Comparison of ENCODE assay signal across 9 cellular contexts in the genomic region with DNA sequence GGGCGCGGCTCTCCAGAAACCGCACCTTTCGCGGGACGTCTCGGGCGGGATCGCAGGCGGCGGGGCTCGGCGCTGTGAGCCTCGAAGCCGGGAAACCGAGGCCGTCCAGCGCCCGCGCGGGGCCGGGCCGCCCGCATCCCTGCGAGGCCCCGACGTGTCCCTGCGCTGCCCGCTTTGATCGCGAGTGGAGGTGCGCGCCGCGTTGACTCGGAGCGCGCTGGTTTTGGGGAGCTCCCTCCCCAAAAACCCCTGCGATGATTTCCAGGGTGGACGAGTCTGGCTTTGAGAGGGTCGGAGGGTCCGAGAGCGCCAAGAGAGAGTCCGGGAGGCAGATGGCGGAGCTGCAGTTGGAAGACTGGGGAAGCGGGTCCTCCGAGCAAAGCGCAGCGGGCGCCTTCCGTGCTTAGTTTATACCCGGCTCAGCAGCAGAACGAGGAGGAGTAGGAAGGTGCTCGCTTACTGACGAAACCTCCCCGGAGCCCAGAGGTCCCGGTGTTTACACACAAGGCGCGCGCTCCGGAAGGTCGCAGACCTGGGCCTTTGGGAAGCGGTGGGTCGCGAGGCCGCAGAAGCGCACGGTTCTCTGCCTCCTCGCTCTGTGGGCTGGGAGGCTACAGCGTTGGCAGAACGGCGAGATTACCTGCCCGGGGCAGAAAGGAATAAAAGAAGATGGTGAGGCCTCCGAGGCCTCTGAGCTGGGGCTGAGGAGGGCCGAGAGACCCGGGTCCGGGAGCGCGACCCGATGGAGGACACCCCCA. TPM values are rescaled to one million over a fixed set of nuclear protein-coding genes. Genes with fewer than 3 reads are reported as not detected.
DNase-seq lines count a peak whose midpoint lies in the region; ATAC-seq and TF ChIP-seq lines count a peak whose summit lies in the region.
"Had no signal": no experiment of that assay in that cellular context is flagged by ENCODE, and none has a peak within 500 bp of the region (broad histone marks: within the 10 kb centered on the region; RNA-seq: fewer than 3 reads in every experiment).

No MANE protein-coding gene starts in this region.

- TF ChIP-seq CTCF in VCaP (conservative IDR thresholded peaks at IDR 0.05) (no peak), gastroesophageal sphincter (IDR thresholded peaks at IDR 0.05) (no peak)

- H3K27ac ChIP-seq in VCaP (peak overlapping the region; percentile 84; the same call in 1 of the 2 replicates), gastroesophageal sphincter (peak overlapping the region in 3 of 4 donors; percentile 70 to 81 (median 73))

- peaks cover 0 to 22% (median 0%) of the 10 kb centered on the region in 3 donors for H3K4me1 ChIP-seq in gastroesophageal sphincter

- H3K27me3 ChIP-seq in gastroesophageal sphincter, result peaks cover 90% of the 10 kb centered on the region

- DNase-seq in renal cortical epithelial cell (ENCODE audit: low read depth), result peak; percentile 5
- DNase-seq in DMS 273 (lab: John Stamatoyannopoulos, UW; ENCODE audit: unreplicated experiment), result no peak
- no peak for DNase-seq in NCI-H128 (lab: John Stamatoyannopoulos, UW; ENCODE audit: unreplicated experiment)
- DNase-seq in NCI-H187 treated with DMSO at 0.1 percent for 48 hours (lab: John Stamatoyannopoulos, UW), result no peak
- DNase-seq: activated CD4-positive, CD25-positive, alpha-beta regulatory T cell treated with anti-CD3 and anti-CD28 coated beads, Interleukin-2, amount 50 U/mL, for 72 hours had no signal

- H3K4me3 ChIP-seq in GM08714 (ENCODE audit: low read length) (peak overlapping the region; percentile 47; the same call in 1 of the 2 replicates), gastroesophageal sphincter (peak overlapping the region; percentile 24 to 61)

- no peak for TF ChIP-seq POLR2A in gastroesophageal sphincter (IDR thresholded peaks at IDR 0.05)

- TF ChIP-seq EP300 in gastroesophageal sphincter (IDR thresholded peaks at IDR 0.05), result no peak

- no peaks in the 10 kb centered on the region for H3K36me3 ChIP-seq in gastroesophageal sphincter

- ATAC-seq in gastroesophageal sphincter (no peak), HG02885 (IDR thresholded peaks at IDR 0.05; ENCODE audit: poor library complexity, unreplicated experiment) (no peak)

- WGBS in gastroesophageal sphincter (ENCODE audit: low coverage in 1 of 2), 2 donors, result 9 to 29% methylated on average over 14 to 24 of the region's 80 CpGs

- H3K9me3 ChIP-seq in gastroesophageal sphincter, result no peaks in the 10 kb centered on the region

RNA-seq across cellular contexts. Expression of a gene that starts 0.7 kb away (rescaled TPM):
- total RNA-seq in gastroesophageal sphincter (100 to 1,000 TPM in 1 of 4 donors, 10 to 100 TPM in 3; 23.0 to 148 (median 93.4) TPM), renal cortical epithelial cell (60.3 and 980 TPM in 2 replicates)

RNA-seq across cellular contexts. Expression of a gene that starts 38.8 kb away (rescaled TPM):
- total RNA-seq in gastroesophageal sphincter (10 to 100 TPM; 12.1 to 23.8 (median 15.2) TPM), renal cortical epithelial cell (9.2 and 21.8 TPM in 2 replicates)
